ENCODE assay signal across 9 cellular contexts in the genomic region with DNA sequence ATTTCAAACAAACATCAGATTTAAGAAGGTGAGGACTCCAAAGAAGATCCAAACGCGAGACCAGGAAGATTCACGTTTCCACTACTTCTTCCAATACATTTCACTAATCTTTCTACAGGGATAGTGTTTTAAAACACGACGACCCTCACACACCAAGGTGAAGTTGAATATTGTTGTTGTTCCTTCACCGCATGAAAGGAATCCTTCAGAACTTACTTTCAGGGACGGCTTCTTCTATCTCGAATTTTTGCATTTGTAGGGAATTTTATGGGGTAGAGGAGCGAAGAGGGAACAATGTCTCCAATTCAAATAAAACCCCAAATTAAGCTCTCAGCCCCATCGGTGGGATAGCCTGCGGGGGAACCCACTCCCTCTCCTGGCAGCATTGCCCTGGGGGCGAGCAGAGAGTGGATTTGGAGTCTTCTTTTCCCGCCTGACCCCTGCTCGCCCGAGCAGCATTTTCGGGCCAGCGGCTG. TPM values are rescaled to one million over a fixed set of nuclear protein-coding genes. Genes with fewer than 3 reads are reported as not detected.
DNase-seq lines count a peak whose midpoint lies in the region; ATAC-seq and TF ChIP-seq lines count a peak whose summit lies in the region.
"Had no signal": no experiment of that assay in that cellular context is flagged by ENCODE, and none has a peak within 500 bp of the region (broad histone marks: within the 10 kb centered on the region; RNA-seq: fewer than 3 reads in every experiment).

No MANE protein-coding gene starts in this region.

- intact Hi-C loops in heart right ventricle (cut with DNase I) = loop anchor here in 6 of 10 donors (5.0 to 10.0 kb wide), 7 partner anchors 178 to 422 kb away; no protein-coding TSS in a partner anchor
- intact Hi-C loops in lower lobe of right lung (cut with DNase I) = no loop called here

- H3K4me1 Mint-ChIP-seq in activated naive CD8-positive, alpha-beta T cell (ENCODE audit: low read depth) = peaks cover 41% of the 10 kb centered on the region
- H3K4me1 Mint-ChIP-seq in type B pancreatic cell (ENCODE audit: unreplicated experiment) = peaks cover 19% of the 10 kb centered on the region

- H3K4me3 Mint-ChIP-seq in activated naive CD8-positive, alpha-beta T cell = peak overlapping the region; percentile 96
- H3K4me3 Mint-ChIP-seq in type B pancreatic cell = peak overlapping the region; percentile 97

- H3K27ac Mint-ChIP-seq in activated naive CD8-positive, alpha-beta T cell = peak overlapping the region; percentile 73
- peak overlapping the region; percentile 97 for H3K27ac Mint-ChIP-seq in type B pancreatic cell

- peak overlapping the region; percentile 30 to 68 (median 60) for H3K4me3 ChIP-seq in heart right ventricle
- H3K4me3 ChIP-seq in right atrium auricular region = peak overlapping the region in 1 of 2 donors; percentile 56
- peak overlapping the region; percentile 60 for H3K4me3 ChIP-seq in lower lobe of right lung

- no peaks in the 10 kb centered on the region for H3K9me3 Mint-ChIP-seq in activated naive CD8-positive, alpha-beta T cell (ENCODE audit: low read depth)
- H3K9me3 Mint-ChIP-seq in type B pancreatic cell = no peaks in the 10 kb centered on the region

- H3K4me1 ChIP-seq in heart right ventricle (peaks cover 8 to 80% (median 56%) of the 10 kb centered on the region in 9 donors), right atrium auricular region (peaks cover 0 to 66% of the 10 kb centered on the region in 2 donors), lower lobe of right lung (peaks cover 67% of the 10 kb centered on the region)

- H3K27me3 ChIP-seq in heart right ventricle (peaks cover 35 to 100% (median 94%) of the 10 kb centered on the region in 7 donors), right atrium auricular region (peaks cover 48 to 77% of the 10 kb centered on the region in 2 donors), lower lobe of right lung (ENCODE audit: low read depth) (peaks cover 95% of the 10 kb centered on the region)

- no peak overlapping the region for H3K27ac ChIP-seq in heart right ventricle
- H3K27ac ChIP-seq in right atrium auricular region = no peak overlapping the region
- no peak overlapping the region for H3K27ac ChIP-seq in lower lobe of right lung

- peaks cover 10% of the 10 kb centered on the region for H3K27me3 Mint-ChIP-seq in activated naive CD8-positive, alpha-beta T cell
- peaks cover 62% of the 10 kb centered on the region for H3K27me3 Mint-ChIP-seq in type B pancreatic cell

- H3K36me3 Mint-ChIP-seq in activated naive CD8-positive, alpha-beta T cell = peaks cover 11% of the 10 kb centered on the region
- H3K36me3 Mint-ChIP-seq in type B pancreatic cell = peaks cover 17% of the 10 kb centered on the region

- DNase-seq in heart right ventricle = no peak
- no peak for DNase-seq in right atrium auricular region (ENCODE audit: low spot score)
- DNase-seq in lower lobe of right lung = no peak
- DNase-seq in type B pancreatic cell (ENCODE audit: extremely low spot score, unreplicated experiment) = no peak
- DNase-seq in left lobe of liver (ENCODE audit: low spot score) = no peak
- DNase-seq: COR-L47 had no signal

- WGBS in heart right ventricle, 2 donors = 12 to 15% methylated on average over 17 of the region's 17 CpGs

- ATAC-seq in heart right ventricle (no peak), lower lobe of right lung (no peak), HG03280 (IDR thresholded peaks at IDR 0.05; ENCODE audit: unreplicated experiment) (no peak), GM21619 (IDR thresholded peaks at IDR 0.05; ENCODE audit: unreplicated experiment) (no peak), left lobe of liver (no peak)

- no peaks in the 10 kb centered on the region for H3K36me3 ChIP-seq in heart right ventricle
- H3K36me3 ChIP-seq in right atrium auricular region = no peaks in the 10 kb centered on the region
- no peaks in the 10 kb centered on the region for H3K36me3 ChIP-seq in lower lobe of right lung

- peak in 1 of 9 donors; percentile 77 for TF ChIP-seq CTCF in heart right ventricle (IDR thresholded peaks at IDR 0.05)
- peak in 1 of 2 donors; percentile 85 for TF ChIP-seq CTCF in right atrium auricular region (IDR thresholded peaks at IDR 0.05)
- TF ChIP-seq CTCF in lower lobe of right lung (IDR thresholded peaks at IDR 0.05) = no peak
- no peak for TF ChIP-seq CTCF in type B pancreatic cell (conservative IDR thresholded peaks at IDR 0.05)

- no peaks in the 10 kb centered on the region for H3K9me3 ChIP-seq in heart right ventricle
- no peaks in the 10 kb centered on the region for H3K9me3 ChIP-seq in right atrium auricular region
- no peaks in the 10 kb centered on the region for H3K9me3 ChIP-seq in lower lobe of right lung

RNA-seq across cellular contexts. Expression of a gene that starts 1.5 kb away (rescaled TPM):
- 1 to 10 TPM; 1.1 to 3.2 (median 1.5) TPM for total RNA-seq in heart right ventricle
- polyA plus RNA-seq in heart right ventricle = 1 to 10 TPM; 1.2 TPM
- total RNA-seq in right atrium auricular region = 1 to 10 TPM in 1 of 2 donors, under 1 TPM in 1; 0.52 to 1.4 TPM
- total RNA-seq in lower lobe of right lung = 4.6 TPM
- 18.5 and 71.4 TPM in 2 replicates for total RNA-seq in type B pancreatic cell (ENCODE audit: low replicate concordance)
- 0.88 TPM for total RNA-seq in left lobe of liver
